ENCODE assay signal across 1 cellular context in the genomic region with DNA sequence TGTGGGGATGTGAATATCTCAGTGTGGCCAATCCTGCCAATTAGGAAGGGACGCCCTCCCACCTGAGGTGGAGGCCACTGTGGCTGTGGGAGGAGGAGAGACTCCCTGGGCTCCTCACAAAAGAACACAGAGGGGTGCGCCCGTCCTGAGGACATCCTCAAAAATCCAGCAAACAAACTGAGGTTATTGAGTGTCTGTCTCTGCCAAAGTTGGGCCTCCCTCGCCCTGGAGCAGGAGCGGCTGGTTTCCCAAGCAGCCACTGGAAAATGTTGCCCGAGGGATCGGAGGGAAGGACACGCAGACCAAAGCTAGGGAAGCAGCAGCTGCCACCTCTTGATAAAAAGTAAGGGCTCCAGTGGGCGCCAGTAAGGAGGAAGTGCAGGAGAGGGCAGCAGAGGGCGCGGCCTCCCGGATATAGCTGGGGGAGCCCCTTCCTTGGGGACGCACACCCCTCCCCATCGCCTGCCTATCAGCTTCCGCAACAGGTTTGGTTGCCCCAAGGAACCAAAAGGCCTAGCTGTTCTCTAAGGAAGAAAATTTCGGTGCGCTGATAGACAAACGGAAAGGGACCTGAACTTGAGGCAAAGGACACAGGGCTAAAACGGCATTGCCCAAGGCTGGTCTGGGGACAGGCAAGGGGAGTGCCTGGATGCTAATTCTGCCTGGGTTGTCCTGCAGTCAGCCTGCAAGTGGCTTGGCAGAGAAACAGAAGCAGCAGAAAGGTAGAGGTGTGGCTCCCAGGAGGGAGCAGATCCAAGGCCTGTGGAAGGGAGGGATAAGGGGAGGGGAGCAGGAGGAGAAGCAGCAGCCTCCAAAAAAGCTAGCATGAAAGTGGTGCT.
TF ChIP-seq lines count a peak whose summit lies in the region.

No MANE protein-coding gene starts in this region.

TF ChIP-seq in GM12878, 131 proteins besides CTCF, POLR2A, EP300 and RAD21:
- no peak for TF ChIP-seq SMC3 (IDR thresholded peaks at IDR 0.05; ENCODE audit: borderline replicate concordance, low read length)
- no peak for TF ChIP-seq HDAC6 (IDR thresholded peaks at IDR 0.05; ENCODE audit: unreplicated experiment)
- TF ChIP-seq EGR1 (IDR thresholded peaks at IDR 0.05; ENCODE audit: borderline replicate concordance in 1 of 2, low read depth in 2 of 2, low read length in 2 of 2): no peak
- TF ChIP-seq, protein P1, sequence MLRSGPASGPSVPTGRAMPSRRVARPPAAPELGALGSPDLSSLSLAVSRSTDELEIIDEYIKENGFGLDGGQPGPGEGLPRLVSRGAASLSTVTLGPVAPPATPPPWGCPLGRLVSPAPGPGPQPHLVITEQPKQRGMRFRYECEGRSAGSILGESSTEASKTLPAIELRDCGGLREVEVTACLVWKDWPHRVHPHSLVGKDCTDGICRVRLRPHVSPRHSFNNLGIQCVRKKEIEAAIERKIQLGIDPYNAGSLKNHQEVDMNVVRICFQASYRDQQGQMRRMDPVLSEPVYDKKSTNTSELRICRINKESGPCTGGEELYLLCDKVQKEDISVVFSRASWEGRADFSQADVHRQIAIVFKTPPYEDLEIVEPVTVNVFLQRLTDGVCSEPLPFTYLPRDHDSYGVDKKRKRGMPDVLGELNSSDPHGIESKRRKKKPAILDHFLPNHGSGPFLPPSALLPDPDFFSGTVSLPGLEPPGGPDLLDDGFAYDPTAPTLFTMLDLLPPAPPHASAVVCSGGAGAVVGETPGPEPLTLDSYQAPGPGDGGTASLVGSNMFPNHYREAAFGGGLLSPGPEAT (IDR thresholded peaks at IDR 0.05; ENCODE audit: low read depth): no peak
- no peak for TF ChIP-seq ZNF274 (IDR thresholded peaks at IDR 0.05; ENCODE audit: insufficient read depth, insufficient read length)
- no peak for TF ChIP-seq IKZF1 (conservative IDR thresholded peaks at IDR 0.05)
- no peak for TF ChIP-seq ATF7 (IDR thresholded peaks at IDR 0.05; ENCODE audit: low read depth)
- no peak for TF ChIP-seq KDM1A (IDR thresholded peaks at IDR 0.05; ENCODE audit: borderline replicate concordance)
- TF ChIP-seq BACH1 (IDR thresholded peaks at IDR 0.05; ENCODE audit: borderline replicate concordance): no peak
- no peak for TF ChIP-seq HDGF (IDR thresholded peaks at IDR 0.05)
- no peak for TF ChIP-seq DPF2 (IDR thresholded peaks at IDR 0.05)
- TF ChIP-seq, protein P2, sequence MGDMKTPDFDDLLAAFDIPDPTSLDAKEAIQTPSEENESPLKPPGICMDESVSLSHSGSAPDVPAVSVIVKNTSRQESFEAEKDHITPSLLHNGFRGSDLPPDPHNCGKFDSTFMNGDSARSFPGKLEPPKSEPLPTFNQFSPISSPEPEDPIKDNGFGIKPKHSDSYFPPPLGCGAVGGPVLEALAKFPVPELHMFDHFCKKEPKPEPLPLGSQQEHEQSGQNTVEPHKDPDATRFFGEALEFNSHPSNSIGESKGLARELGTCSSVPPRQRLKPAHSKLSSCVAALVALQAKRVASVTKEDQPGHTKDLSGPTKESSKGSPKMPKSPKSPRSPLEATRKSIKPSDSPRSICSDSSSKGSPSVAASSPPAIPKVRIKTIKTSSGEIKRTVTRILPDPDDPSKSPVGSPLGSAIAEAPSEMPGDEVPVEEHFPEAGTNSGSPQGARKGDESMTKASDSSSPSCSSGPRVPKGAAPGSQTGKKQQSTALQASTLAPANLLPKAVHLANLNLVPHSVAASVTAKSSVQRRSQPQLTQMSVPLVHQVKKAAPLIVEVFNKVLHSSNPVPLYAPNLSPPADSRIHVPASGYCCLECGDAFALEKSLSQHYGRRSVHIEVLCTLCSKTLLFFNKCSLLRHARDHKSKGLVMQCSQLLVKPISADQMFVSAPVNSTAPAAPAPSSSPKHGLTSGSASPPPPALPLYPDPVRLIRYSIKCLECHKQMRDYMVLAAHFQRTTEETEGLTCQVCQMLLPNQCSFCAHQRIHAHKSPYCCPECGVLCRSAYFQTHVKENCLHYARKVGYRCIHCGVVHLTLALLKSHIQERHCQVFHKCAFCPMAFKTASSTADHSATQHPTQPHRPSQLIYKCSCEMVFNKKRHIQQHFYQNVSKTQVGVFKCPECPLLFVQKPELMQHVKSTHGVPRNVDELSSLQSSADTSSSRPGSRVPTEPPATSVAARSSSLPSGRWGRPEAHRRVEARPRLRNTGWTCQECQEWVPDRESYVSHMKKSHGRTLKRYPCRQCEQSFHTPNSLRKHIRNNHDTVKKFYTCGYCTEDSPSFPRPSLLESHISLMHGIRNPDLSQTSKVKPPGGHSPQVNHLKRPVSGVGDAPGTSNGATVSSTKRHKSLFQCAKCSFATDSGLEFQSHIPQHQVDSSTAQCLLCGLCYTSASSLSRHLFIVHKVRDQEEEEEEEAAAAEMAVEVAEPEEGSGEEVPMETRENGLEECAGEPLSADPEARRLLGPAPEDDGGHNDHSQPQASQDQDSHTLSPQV (IDR thresholded peaks at IDR 0.05): no peak
- TF ChIP-seq, protein P3, sequence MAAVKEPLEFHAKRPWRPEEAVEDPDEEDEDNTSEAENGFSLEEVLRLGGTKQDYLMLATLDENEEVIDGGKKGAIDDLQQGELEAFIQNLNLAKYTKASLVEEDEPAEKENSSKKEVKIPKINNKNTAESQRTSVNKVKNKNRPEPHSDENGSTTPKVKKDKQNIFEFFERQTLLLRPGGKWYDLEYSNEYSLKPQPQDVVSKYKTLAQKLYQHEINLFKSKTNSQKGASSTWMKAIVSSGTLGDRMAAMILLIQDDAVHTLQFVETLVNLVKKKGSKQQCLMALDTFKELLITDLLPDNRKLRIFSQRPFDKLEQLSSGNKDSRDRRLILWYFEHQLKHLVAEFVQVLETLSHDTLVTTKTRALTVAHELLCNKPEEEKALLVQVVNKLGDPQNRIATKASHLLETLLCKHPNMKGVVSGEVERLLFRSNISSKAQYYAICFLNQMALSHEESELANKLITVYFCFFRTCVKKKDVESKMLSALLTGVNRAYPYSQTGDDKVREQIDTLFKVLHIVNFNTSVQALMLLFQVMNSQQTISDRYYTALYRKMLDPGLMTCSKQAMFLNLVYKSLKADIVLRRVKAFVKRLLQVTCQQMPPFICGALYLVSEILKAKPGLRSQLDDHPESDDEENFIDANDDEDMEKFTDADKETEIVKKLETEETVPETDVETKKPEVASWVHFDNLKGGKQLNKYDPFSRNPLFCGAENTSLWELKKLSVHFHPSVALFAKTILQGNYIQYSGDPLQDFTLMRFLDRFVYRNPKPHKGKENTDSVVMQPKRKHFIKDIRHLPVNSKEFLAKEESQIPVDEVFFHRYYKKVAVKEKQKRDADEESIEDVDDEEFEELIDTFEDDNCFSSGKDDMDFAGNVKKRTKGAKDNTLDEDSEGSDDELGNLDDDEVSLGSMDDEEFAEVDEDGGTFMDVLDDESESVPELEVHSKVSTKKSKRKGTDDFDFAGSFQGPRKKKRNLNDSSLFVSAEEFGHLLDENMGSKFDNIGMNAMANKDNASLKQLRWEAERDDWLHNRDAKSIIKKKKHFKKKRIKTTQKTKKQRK (IDR thresholded peaks at IDR 0.05; ENCODE audit: low read depth, low read length): no peak
- TF ChIP-seq TAF1 (IDR thresholded peaks at IDR 0.05; ENCODE audit: borderline replicate concordance, low read depth, low read length): no peak
- no peak for TF ChIP-seq ZNF622 (IDR thresholded peaks at IDR 0.05)
- TF ChIP-seq, protein P4, sequence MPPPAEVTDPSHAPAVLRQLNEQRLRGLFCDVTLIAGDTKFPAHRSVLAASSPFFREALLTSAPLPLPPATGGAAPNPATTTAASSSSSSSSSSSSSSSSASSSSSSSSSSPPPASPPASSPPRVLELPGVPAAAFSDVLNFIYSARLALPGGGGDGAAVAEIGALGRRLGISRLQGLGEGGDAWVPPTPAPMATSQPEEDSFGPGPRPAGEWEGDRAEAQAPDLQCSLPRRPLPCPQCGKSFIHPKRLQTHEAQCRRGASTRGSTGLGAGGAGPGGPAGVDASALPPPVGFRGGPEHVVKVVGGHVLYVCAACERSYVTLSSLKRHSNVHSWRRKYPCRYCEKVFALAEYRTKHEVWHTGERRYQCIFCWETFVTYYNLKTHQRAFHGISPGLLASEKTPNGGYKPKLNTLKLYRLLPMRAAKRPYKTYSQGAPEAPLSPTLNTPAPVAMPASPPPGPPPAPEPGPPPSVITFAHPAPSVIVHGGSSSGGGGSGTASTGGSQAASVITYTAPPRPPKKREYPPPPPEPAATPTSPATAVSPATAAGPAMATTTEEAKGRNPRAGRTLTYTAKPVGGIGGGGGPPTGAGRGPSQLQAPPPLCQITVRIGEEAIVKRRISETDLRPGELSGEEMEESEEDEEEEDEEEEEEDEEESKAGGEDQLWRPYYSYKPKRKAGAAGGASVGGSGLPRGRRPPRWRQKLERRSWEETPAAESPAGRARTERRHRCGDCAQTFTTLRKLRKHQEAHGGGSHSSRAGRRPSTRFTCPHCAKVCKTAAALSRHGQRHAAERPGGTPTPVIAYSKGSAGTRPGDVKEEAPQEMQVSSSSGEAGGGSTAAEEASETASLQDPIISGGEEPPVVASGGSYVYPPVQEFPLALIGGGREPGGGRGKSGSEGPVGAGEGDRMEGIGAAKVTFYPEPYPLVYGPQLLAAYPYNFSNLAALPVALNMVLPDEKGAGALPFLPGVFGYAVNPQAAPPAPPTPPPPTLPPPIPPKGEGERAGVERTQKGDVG (CRISPR knock-in tag; IDR thresholded peaks at IDR 0.05): no peak
- no peak for TF ChIP-seq SPI1 (IDR thresholded peaks at IDR 0.05; ENCODE audit: borderline replicate concordance, insufficient read depth, low read depth, low read length)
- TF ChIP-seq GATAD2B (conservative IDR thresholded peaks at IDR 0.05; ENCODE audit: low read depth): no peak
- TF ChIP-seq HDAC2 (IDR thresholded peaks at IDR 0.05): no peak
TF ChIP-seq in GM12878: peak in this region for 0.
